In the genomic region with DNA sequence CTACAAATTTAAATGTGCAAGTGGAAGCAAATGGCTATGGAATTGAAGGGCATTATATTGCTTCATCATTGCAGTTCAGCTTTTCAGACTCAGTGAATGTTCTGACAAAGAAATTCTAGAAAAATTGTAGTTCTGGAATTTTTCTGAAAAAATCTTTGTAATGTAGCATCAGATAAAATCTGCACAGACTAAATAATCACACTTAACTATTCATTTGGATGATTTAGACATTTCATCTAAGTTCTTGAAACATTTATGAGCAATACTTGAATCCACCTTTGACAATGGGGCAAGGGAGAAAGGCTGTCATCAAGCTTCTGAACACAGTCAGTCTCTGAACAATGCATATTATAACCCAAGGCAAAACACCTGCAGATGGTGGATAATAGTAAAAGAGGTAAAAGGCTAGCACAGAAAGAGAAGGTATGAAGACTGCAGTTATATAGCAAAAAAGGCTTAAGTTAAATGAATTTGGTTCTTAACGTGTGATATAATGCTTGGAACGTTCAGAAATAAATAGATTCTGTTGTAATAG, we compare ENCODE assay signal across 22 cellular contexts.
A peak's percentile ranks its signal among the peaks of the same experiment; 100 is the strongest.
DNase-seq lines count a peak whose midpoint lies in the region; ATAC-seq and TF ChIP-seq lines count a peak whose summit lies in the region.
"Had no signal": no experiment of that assay in that cellular context is flagged by ENCODE, and none has a peak within 500 bp of the region (broad histone marks: within the 10 kb centered on the region; RNA-seq: fewer than 3 reads in every experiment).

No MANE protein-coding gene starts in this region.

- no CpG with 5 or more reads among the region's 2 CpGs for WGBS in trophoblast cell (ENCODE audit: extremely low coverage, insufficient coverage, insufficient read length)

- H4K91ac ChIP-seq in trophoblast cell (ENCODE audit: low read depth, low read length): no peak overlapping the region

- H2AFZ ChIP-seq in trophoblast cell (ENCODE audit: insufficient read depth, low read length, poor library complexity): no peak overlapping the region
- H2AFZ ChIP-seq: GM23248 had no signal

- H2BK12ac ChIP-seq in trophoblast cell (ENCODE audit: low read length): no peak overlapping the region

- peak; percentile 38 for ATAC-seq in foreskin keratinocyte
- ATAC-seq: A549, HCT116 had no signal

- in situ Hi-C loops in GM13976 (cut with MboI; ENCODE audit: low sequenced_read_pairs, unreplicated experiment): no loop called here

- DNase-seq in NCI-H748 (lab: John Stamatoyannopoulos, UW; ENCODE audit: unreplicated experiment): peak; percentile 25
- DNase-seq in NCI-H748 treated with DMSO at 0.1 percent for 48 hours (lab: John Stamatoyannopoulos, UW): no peak
- DNase-seq in NCI-H1436 (lab: John Stamatoyannopoulos, UW): peak; percentile 62
- DNase-seq in foreskin keratinocyte: peak; percentile 11 to 73
- DNase-seq in trophoblast cell: peak; percentile 69 to 95
- DNase-seq in HEK293T (ENCODE audit: extremely low spot score): no peak
- DNase-seq in GM13976 (ENCODE audit: low spot score): no peak
- DNase-seq: 8988T; ACHN; AML-193; CD4-positive, alpha-beta T cell; CD8-positive, alpha-beta memory T cell; DMS 273 treated with DMSO at 0.1 percent for 48 hours; DMS79 treated with DMSO at 0.1 percent for 48 hours; GF-D8; GM23248; H7; HFFc6 had no signal

- no peak overlapping the region for H4K12ac ChIP-seq in trophoblast cell (ENCODE audit: low read depth, low read length)

- no peak overlapping the region for H2BK120ac ChIP-seq in trophoblast cell (ENCODE audit: insufficient read depth, low read length, poor library complexity)

- no peaks in the 10 kb centered on the region for H3K36me3 ChIP-seq in trophoblast cell (ENCODE audit: control insufficient read depth in 1 of 2, insufficient read depth in 2 of 2, low read length in 2 of 2)
- H3K36me3 ChIP-seq: BE2C; BLaER1 treated with 17β-estradiol and CSF1 and Interleukin-3, amounts not matched to agents 10 nM and 100 nM had no signal

- no peaks in the 10 kb centered on the region for H3K9me3 ChIP-seq in trophoblast cell (ENCODE audit: insufficient read depth, low read depth, low read length)
- H3K9me3 ChIP-seq: A549; BE2C; BLaER1 treated with 17β-estradiol and CSF1 and Interleukin-3, amounts not matched to agents 10 nM and 100 nM had no signal

- H3K4me2 ChIP-seq in trophoblast cell (ENCODE audit: low read length): no peak overlapping the region
- H3K4me2 ChIP-seq: A549; BLaER1 treated with 17β-estradiol and CSF1 and Interleukin-3, amounts not matched to agents 10 nM and 100 nM had no signal

- H3K27me3 ChIP-seq in foreskin keratinocyte: no peaks in the 10 kb centered on the region
- no peaks in the 10 kb centered on the region for H3K27me3 ChIP-seq in trophoblast cell (ENCODE audit: insufficient read depth, low read length)
- H3K27me3 ChIP-seq: BE2C; BLaER1 treated with 17β-estradiol and CSF1 and Interleukin-3, amounts not matched to agents 10 nM and 100 nM had no signal

- POLR2A ChIA-PET in HEK293T (lab: Yijun Ruan, JAX): no interaction called here

- H3K79me1 ChIP-seq in trophoblast cell (ENCODE audit: low read length): no peaks in the 10 kb centered on the region

- H3K79me2 ChIP-seq in trophoblast cell (ENCODE audit: control insufficient read depth, insufficient read depth, low read length, poor library complexity): no peaks in the 10 kb centered on the region

- peaks cover 26% of the 10 kb centered on the region for H3K4me1 ChIP-seq in foreskin keratinocyte
- H3K4me1 ChIP-seq in trophoblast cell (ENCODE audit: control insufficient read depth in 1 of 2, insufficient read depth in 2 of 2, low read length in 2 of 2): no peaks in the 10 kb centered on the region
- H3K4me1 ChIP-seq: BLaER1 treated with 17β-estradiol and CSF1 and Interleukin-3, amounts not matched to agents 10 nM and 100 nM had no signal

- H3K14ac ChIP-seq in trophoblast cell (ENCODE audit: low read length): no peak overlapping the region

- CTCF ChIA-PET in HEK293T (lab: Yijun Ruan, JAX): no interaction called here

- no peak overlapping the region for H3K18ac ChIP-seq in trophoblast cell (ENCODE audit: low read length)

- no peak overlapping the region for H3K23ac ChIP-seq in trophoblast cell (ENCODE audit: low read length)

- no peak overlapping the region for H3K4me3 ChIP-seq in trophoblast cell (ENCODE audit: low read depth, low read length)
- H3K4me3 ChIP-seq: A549; BLaER1 treated with 17β-estradiol and CSF1 and Interleukin-3, amounts not matched to agents 10 nM and 100 nM; GM23248 had no signal

- no peak overlapping the region for H2AK5ac ChIP-seq in trophoblast cell (ENCODE audit: low read length)

- no peak overlapping the region for H3K27ac ChIP-seq in foreskin keratinocyte
- no peak overlapping the region for H3K27ac ChIP-seq in trophoblast cell (ENCODE audit: low read depth, low read length)
- H3K27ac ChIP-seq: A549; BLaER1 treated with 17β-estradiol and CSF1 and Interleukin-3, amounts not matched to agents 10 nM and 100 nM; GM23248 had no signal

- H3K9ac ChIP-seq in trophoblast cell (ENCODE audit: low read length): no peak overlapping the region
- H3K9ac ChIP-seq: BLaER1 treated with 17β-estradiol and CSF1 and Interleukin-3, amounts not matched to agents 10 nM and 100 nM; GM23248 had no signal

- H2BK5ac ChIP-seq in trophoblast cell (ENCODE audit: low read depth, low read length, poor library complexity): no peak overlapping the region

- H3K4ac ChIP-seq in trophoblast cell (ENCODE audit: low read depth, low read length): no peak overlapping the region

- no peak overlapping the region for H4K8ac ChIP-seq in trophoblast cell (ENCODE audit: low read depth, low read length)

- TF ChIP-seq CTCF in foreskin keratinocyte (conservative IDR thresholded peaks at IDR 0.05) (no peak), GM13976 (IDR thresholded peaks at IDR 0.05; ENCODE audit: borderline replicate concordance, control extremely low read depth, extremely low read depth, insufficient read depth, missing control alignments) (no peak)

TF ChIP-seq in HEK293T, 16 proteins besides CTCF, POLR2A, EP300 and RAD21:
- TF ChIP-seq FOXK2 (IDR thresholded peaks at IDR 0.05): no peak
- no peak for TF ChIP-seq TARDBP (IDR thresholded peaks at IDR 0.05)
- TF ChIP-seq NFRKB (IDR thresholded peaks at IDR 0.05): no peak
- no peak for TF ChIP-seq ZNF384 (IDR thresholded peaks at IDR 0.05)
- TF ChIP-seq ARNT (IDR thresholded peaks at IDR 0.05): no peak
- TF ChIP-seq SUZ12 (IDR thresholded peaks at IDR 0.05): no peak
- no peak for TF ChIP-seq HDGF (IDR thresholded peaks at IDR 0.05; ENCODE audit: borderline replicate concordance)
- TF ChIP-seq BHLHE40 (IDR thresholded peaks at IDR 0.05; ENCODE audit: borderline replicate concordance): no peak
- TF ChIP-seq ELF4 (IDR thresholded peaks at IDR 0.05): no peak
- no peak for TF ChIP-seq LEF1 (IDR thresholded peaks at IDR 0.05; ENCODE audit: borderline replicate concordance)
- TF ChIP-seq CTBP1 (IDR thresholded peaks at IDR 0.05; ENCODE audit: borderline replicate concordance): no peak
- TF ChIP-seq FOXA1 (IDR thresholded peaks at IDR 0.05): no peak
- TF ChIP-seq, protein P1, sequence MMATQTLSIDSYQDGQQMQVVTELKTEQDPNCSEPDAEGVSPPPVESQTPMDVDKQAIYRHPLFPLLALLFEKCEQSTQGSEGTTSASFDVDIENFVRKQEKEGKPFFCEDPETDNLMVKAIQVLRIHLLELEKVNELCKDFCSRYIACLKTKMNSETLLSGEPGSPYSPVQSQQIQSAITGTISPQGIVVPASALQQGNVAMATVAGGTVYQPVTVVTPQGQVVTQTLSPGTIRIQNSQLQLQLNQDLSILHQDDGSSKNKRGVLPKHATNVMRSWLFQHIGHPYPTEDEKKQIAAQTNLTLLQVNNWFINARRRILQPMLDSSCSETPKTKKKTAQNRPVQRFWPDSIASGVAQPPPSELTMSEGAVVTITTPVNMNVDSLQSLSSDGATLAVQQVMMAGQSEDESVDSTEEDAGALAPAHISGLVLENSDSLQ (IDR thresholded peaks at IDR 0.05): no peak
- no peak for TF ChIP-seq FOXM1 (IDR thresholded peaks at IDR 0.05; ENCODE audit: borderline replicate concordance)
- TF ChIP-seq SP1 (IDR thresholded peaks at IDR 0.05): no peak
- TF ChIP-seq L3MBTL2 (conservative IDR thresholded peaks at IDR 0.05): no peak

Comparison
In these comparisons a context has a peak if more than half of its experiments do, and no peak if none do; other contexts are left out.
1. DNase-seq: peak in NCI-H748 (single experiment), NCI-H1436 (single experiment), foreskin keratinocyte (2 of 2) and trophoblast cell (2 of 2); none in NCI-H748 treated with DMSO at 0.1 percent for 48 hours (single experiment), HEK293T (single experiment) and GM13976 (single experiment).